ENCODE assay signal across 9 cellular contexts in genomic region chr19:13102416-13102665, GRCh38. TPM values are rescaled to one million over a fixed set of nuclear protein-coding genes. Genes with fewer than 3 reads are reported as not detected.
DNase-seq lines count a peak whose midpoint lies in the region; ATAC-seq, FAIRE-seq and TF ChIP-seq lines count a peak whose summit lies in the region.
"Had no signal": no experiment of that assay in that cellular context is flagged by ENCODE, and none has a peak within 500 bp of the region (broad histone marks: within the 10 kb centered on the region; RNA-seq: fewer than 3 reads in every experiment).

No MANE protein-coding gene starts in this region.

- H3K4me3 ChIP-seq in A549 (no peak overlapping the region), HAP-1 (peak overlapping the region; percentile 21), K562 (peak overlapping the region; percentile 98), mononuclear cell (ENCODE audit: low read length) (peak overlapping the region; percentile 76)

- FAIRE-seq in A549 (lab: Jason Lieb, UNC): no peak
- FAIRE-seq in K562 (lab: Jason Lieb, UNC): no peak
- FAIRE-seq: G401.6 had no signal

- H2AFZ ChIP-seq in K562 (ENCODE audit: low read depth, low read length): no peak overlapping the region; the same call in 1 of the 2 replicates

- H3K4me1 ChIP-seq in A549: no peaks in the 10 kb centered on the region
- H3K4me1 ChIP-seq in HAP-1: 0 out of 2 replicates have a peak, but pooled peaks cover under 1% of the 10 kb centered on the region
- H3K4me1 ChIP-seq in K562 (replicated peaks in 1 of 2; ENCODE audit: control insufficient read depth in 2 of 2, insufficient read depth in 2 of 2, low read length in 2 of 2): peaks cover 19 to 64% of the 10 kb centered on the region in 2 experiments
- H3K4me1 ChIP-seq in mononuclear cell (ENCODE audit: insufficient read depth, low read length): peaks cover 78% of the 10 kb centered on the region

- H3K9me3 ChIP-seq in A549 (no peaks in the 10 kb centered on the region), HAP-1 (no peaks in the 10 kb centered on the region), K562 (replicated peaks; ENCODE audit: control insufficient read depth, insufficient read depth, low read depth, low read length) (no peaks in the 10 kb centered on the region), mononuclear cell (ENCODE audit: low read depth, low read length) (no peaks in the 10 kb centered on the region)

- CTCF ChIA-PET in A549 (lab: Yijun Ruan, JAX): interaction anchor here (3.3 kb wide), 1 partner anchor 124 kb away, joined by 15 read pairs; no protein-coding TSS in a partner anchor
- CTCF ChIA-PET in K562 (lab: Yijun Ruan, JAX; ENCODE audit: low intra/inter-chr PET ratio): interaction anchor here (0.6 kb wide), 1 partner anchor 9 kb away, joined by 5 read pairs; no protein-coding TSS in a partner anchor

- BruUV-seq in K562 (replicated peaks; lab: Mats Ljungman, UMichigan): no TSS peak

- intact Hi-C loops in K562 (cut with micrococcal nuclease): loop anchor here (2.0 to 10.0 kb wide), 3 partner anchors 14 to 132 kb away; partner anchors contain the start of genes IER2, STX10 and TRMT1

- H3K36me3 ChIP-seq in HAP-1 (replicated peaks): peaks cover 9% of the 10 kb centered on the region
- peaks cover 49% of the 10 kb centered on the region for H3K36me3 ChIP-seq in K562 (ENCODE audit: control insufficient read depth, insufficient read depth, low read length)

- peaks cover 54% of the 10 kb centered on the region for H3K79me2 ChIP-seq in K562 (ENCODE audit: control insufficient read depth, insufficient read depth, low read length)

- TF ChIP-seq EP300 in A549 (IDR thresholded peaks at IDR 0.05): no peak
- TF ChIP-seq EP300 in K562 (IDR thresholded peaks at IDR 0.05; ENCODE audit: low read length): no peak

- TF ChIP-seq RAD21 in A549 (conservative IDR thresholded peaks at IDR 0.05 in 1 of 2, IDR thresholded peaks at IDR 0.05 in 1 of 2) (no peak), K562 (CRISPR knock-in tag; conservative IDR thresholded peaks at IDR 0.05 in 1 of 2, IDR thresholded peaks at IDR 0.05 in 1 of 2) (no peak)

- peak overlapping the region; percentile 95 to 99 for H3K9ac ChIP-seq in K562 (ENCODE audit: insufficient read depth in 1 of 2, low read depth in 2 of 2, low read length in 2 of 2)

- in situ Hi-C loops in HAP-1 (cut with MboI; ENCODE audit: low sequenced_read_pairs): no loop called here
- in situ Hi-C loops in K562 (cut with MboI): no loop called here
- in situ Hi-C loops in KBM-7 (cut with MboI; ENCODE audit: low pct_unique_long_range_greater_than_20kb, low sequenced_read_pairs): no loop called here

- TF ChIP-seq POLR2A in A549 (IDR thresholded peaks at IDR 0.05; ENCODE audit: low read length): no peak
- peak; percentile 89 for TF ChIP-seq POLR2A in K562 (conservative IDR thresholded peaks at IDR 0.05)

- POLR2A ChIA-PET in A549 (lab: Yijun Ruan, JAX): no interaction called here
- POLR2A ChIA-PET in K562 (lab: Yijun Ruan, JAX): interaction anchor here (1.2 to 3.1 kb wide), 3 partner anchors 50 to 68 kb away, joined by 3 to 16 read pairs (median 16); no protein-coding TSS in a partner anchor

- TF ChIP-seq CTCF in A549 (IDR thresholded peaks at IDR 0.05): no peak
- no peak for TF ChIP-seq CTCF in K562 (IDR thresholded peaks at IDR 0.05 in 2 of 3, conservative IDR thresholded peaks at IDR 0.05 in 1 of 3; ENCODE audit: insufficient read depth in 2 of 3, low read depth in 1 of 3, low read length in 3 of 3)

- ATAC-seq in A549: peak; percentile 33 to 60; a peak in 3 of 6 replicates
- ATAC-seq in K562: no peak
- ATAC-seq in GM21529 (IDR thresholded peaks at IDR 0.05; ENCODE audit: unreplicated experiment): no peak

- H3K27ac ChIP-seq in A549 (peak overlapping the region; percentile 30 to 73; a peak in 5 of 6 replicates), K562 (ENCODE audit: extremely low read depth, low read depth, low read length) (peak overlapping the region; percentile 98)

- H3K27me3 ChIP-seq in HAP-1 (ENCODE audit: low read depth) (0 out of 2 replicates have a peak, but pooled peaks cover 3% of the 10 kb centered on the region), K562 (ENCODE audit: control insufficient read depth in 2 of 2, insufficient read depth in 2 of 2, low read length in 2 of 2) (no peaks in the 10 kb centered on the region), mononuclear cell (ENCODE audit: insufficient read depth, low read length) (no peaks in the 10 kb centered on the region)

- DNase-seq in A549 (ENCODE audit: low read depth in 1 of 2, low spot score in 1 of 2): no peak
- no peak for DNase-seq in HAP-1 (ENCODE audit: low spot score in 2 of 2)
- no peak for DNase-seq in K562 (ENCODE audit: extremely low read depth in 1 of 4, low spot score in 3 of 4)
- no peak for DNase-seq in NCI-H748 (lab: John Stamatoyannopoulos, UW; ENCODE audit: unreplicated experiment)
- no peak for DNase-seq in DMS53 treated with DMSO at 0.1 percent for 48 hours (lab: John Stamatoyannopoulos, UW; ENCODE audit: unreplicated experiment)
- DNase-seq in KBM-7: no peak

- WGBS in A549 (ENCODE audit: missing lambda C conversion rate): 88% methylated on average over 4 of the region's 7 CpGs
- 0% methylated on average over 7 of the region's 7 CpGs for WGBS in K562 (ENCODE audit: insufficient coverage, low coverage, missing lambda C conversion rate)

- peak overlapping the region; percentile 58 for H3K4me2 ChIP-seq in A549
- H3K4me2 ChIP-seq in K562 (ENCODE audit: insufficient read depth, low read length): peak overlapping the region; percentile 99

- no peaks in the 10 kb centered on the region for H3K9me1 ChIP-seq in K562 (ENCODE audit: control insufficient read depth, insufficient read depth, low read length)

- H4K20me1 ChIP-seq in K562 (replicated peaks; ENCODE audit: control insufficient read depth, insufficient read depth, low read length): no peaks in the 10 kb centered on the region

RNA-seq across cellular contexts. Expression of gene LYL1, which starts 0.3 kb away (rescaled TPM):
- 0.08 and 0.26 TPM in 2 replicates for polyA plus RNA-seq in A549 (2011; rRNA removed)
- polyA plus RNA-seq in A549 (2012; cell fraction: cytosol; rRNA removed): 0.50 and 0.82 TPM in 2 replicates
- polyA plus RNA-seq in A549 (2012; cell fraction: nucleus; rRNA removed): 0.66 and 1.2 TPM in 2 replicates
- 0.30 to 0.82 TPM (median 0.39 TPM) in 3 replicates for polyA plus RNA-seq in A549 (2017; fragmentation: RNase III; extraction: RNeasy Plus Mini Kit Qiagen cat#74134 plus additional on column Dnase treatment)
- 0.15 and 0.21 TPM in 2 replicates for polyA minus RNA-seq in A549 (2011; rRNA and poly(A)+ RNA removed)
- 54.5 and 112 TPM in 2 replicates for total RNA-seq in K562 (2011; cell fraction: chromatin; rRNA removed; ENCODE audit: low replicate concordance)
- total RNA-seq in K562 (2011; cell fraction: nucleolus; rRNA removed): 105 and 123 TPM in 2 replicates
- 74.6 and 89.7 TPM in 2 replicates for total RNA-seq in K562 (2011; cell fraction: nucleoplasm; rRNA removed)
- 266 and 312 TPM in 2 replicates for total RNA-seq in K562 (2014; rRNA removed)
- 13.2 and 17.7 TPM in 2 replicates for total RNA-seq in K562 (2014; rRNA removed; fragmentation: Illumina TruSeq; extraction: Trizol)
- 89.9 and 108 TPM in 2 replicates for total RNA-seq in K562 (2015; rRNA removed; fragmentation: Illumina TruSeq; extraction: Trizol)
- 216 and 218 TPM in 2 replicates for total RNA-seq in K562 (2021)
- 34.0 and 47.0 TPM in 2 replicates for polyA plus RNA-seq in K562 (2011; rRNA removed)
- 73.1 and 246 TPM in 2 replicates for polyA plus RNA-seq in K562 (2011; cell fraction: cytosol; rRNA removed)
- polyA plus RNA-seq in K562 (2011; cell fraction: nucleus; rRNA removed): 76.6 and 132 TPM in 2 replicates
- polyA plus RNA-seq in K562 (2012): 144 and 229 TPM in 2 replicates
- polyA plus RNA-seq in K562 (2014; fragmentation: Illumina TruSeq; extraction: Trizol): 17.8 and 71.5 TPM in 2 replicates
- polyA plus RNA-seq in K562 (2014; fragmentation: Nextera tagmentation; extraction: Ambion mirVana): 1 to 10 TPM; 1.3 to 1.6 TPM
- 165 and 175 TPM in 2 replicates for polyA plus RNA-seq in K562 (2014; rRNA removed)
- polyA minus RNA-seq in K562 (2011; rRNA and poly(A)+ RNA removed): 12.7 and 14.2 TPM in 2 replicates
- polyA minus RNA-seq in K562 (2011; cell fraction: cytosol; rRNA and poly(A)+ RNA removed): 46.0 and 79.3 TPM in 2 replicates
- 37.4 and 52.3 TPM in 2 replicates for polyA minus RNA-seq in K562 (2011; cell fraction: nucleus; rRNA and poly(A)+ RNA removed)
- 20.5 TPM for total RNA-seq in mononuclear cell

RNA-seq across cellular contexts. Expression of gene TRMT1, which starts 14.2 kb away (rescaled TPM):
- polyA plus RNA-seq in A549 (2011; rRNA removed): 16.3 and 18.2 TPM in 2 replicates
- polyA plus RNA-seq in A549 (2012; cell fraction: cytosol; rRNA removed): 57.5 and 67.4 TPM in 2 replicates
- 388 and 458 TPM in 2 replicates for polyA plus RNA-seq in A549 (2012; cell fraction: nucleus; rRNA removed)
- 29.8 to 40.2 TPM (median 35.2 TPM) in 3 replicates for polyA plus RNA-seq in A549 (2017; fragmentation: RNase III; extraction: RNeasy Plus Mini Kit Qiagen cat#74134 plus additional on column Dnase treatment)
- 16.9 and 24.9 TPM in 2 replicates for polyA minus RNA-seq in A549 (2011; rRNA and poly(A)+ RNA removed)
- 73.3 and 179 TPM in 2 replicates for total RNA-seq in K562 (2011; cell fraction: chromatin; rRNA removed; ENCODE audit: low replicate concordance)
- 168 and 175 TPM in 2 replicates for total RNA-seq in K562 (2011; cell fraction: nucleolus; rRNA removed)
- 79.0 and 80.0 TPM in 2 replicates for total RNA-seq in K562 (2011; cell fraction: nucleoplasm; rRNA removed)
- total RNA-seq in K562 (2014; rRNA removed): 89.1 and 113 TPM in 2 replicates
- 25.8 and 42.9 TPM in 2 replicates for total RNA-seq in K562 (2014; rRNA removed; fragmentation: Illumina TruSeq; extraction: Trizol)
- 54.3 and 60.2 TPM in 2 replicates for total RNA-seq in K562 (2015; rRNA removed; fragmentation: Illumina TruSeq; extraction: Trizol)
- total RNA-seq in K562 (2021): 118 TPM in 2 replicates
- 44.1 and 53.3 TPM in 2 replicates for polyA plus RNA-seq in K562 (2011; rRNA removed)
- 39.2 and 80.0 TPM in 2 replicates for polyA plus RNA-seq in K562 (2011; cell fraction: cytosol; rRNA removed)
- polyA plus RNA-seq in K562 (2011; cell fraction: nucleus; rRNA removed): 282 and 531 TPM in 2 replicates
- 59.6 and 77.8 TPM in 2 replicates for polyA plus RNA-seq in K562 (2012)
- polyA plus RNA-seq in K562 (2014; fragmentation: Illumina TruSeq; extraction: Trizol): 84.8 and 96.2 TPM in 2 replicates
- polyA plus RNA-seq in K562 (2014; fragmentation: Nextera tagmentation; extraction: Ambion mirVana): 10 to 100 TPM in 1 of 2 experiments, 1 to 10 TPM in 1; 5.8 to 10.9 TPM
- 155 and 158 TPM in 2 replicates for polyA plus RNA-seq in K562 (2014; rRNA removed)
- polyA minus RNA-seq in K562 (2011; rRNA and poly(A)+ RNA removed): 23.7 and 27.9 TPM in 2 replicates
- 49.3 and 51.7 TPM in 2 replicates for polyA minus RNA-seq in K562 (2011; cell fraction: cytosol; rRNA and poly(A)+ RNA removed)
- 50.5 and 77.3 TPM in 2 replicates for polyA minus RNA-seq in K562 (2011; cell fraction: nucleus; rRNA and poly(A)+ RNA removed)
- 30.7 TPM for total RNA-seq in mononuclear cell

RNA-seq across cellular contexts. Expression of gene NACC1, which starts 15.7 kb away (rescaled TPM):
- polyA plus RNA-seq in A549 (2011; rRNA removed): 26.1 and 30.0 TPM in 2 replicates
- 117 and 155 TPM in 2 replicates for polyA plus RNA-seq in A549 (2012; cell fraction: cytosol; rRNA removed)
- polyA plus RNA-seq in A549 (2012; cell fraction: nucleus; rRNA removed): 158 and 206 TPM in 2 replicates
- polyA plus RNA-seq in A549 (2017; fragmentation: RNase III; extraction: RNeasy Plus Mini Kit Qiagen cat#74134 plus additional on column Dnase treatment): 32.4 to 39.8 TPM (median 37.9 TPM) in 3 replicates
- polyA minus RNA-seq in A549 (2011; rRNA and poly(A)+ RNA removed): 20.0 and 30.9 TPM in 2 replicates
- total RNA-seq in K562 (2011; cell fraction: chromatin; rRNA removed; ENCODE audit: low replicate concordance): 31.6 and 133 TPM in 2 replicates
- total RNA-seq in K562 (2011; cell fraction: nucleolus; rRNA removed): 77.5 and 89.6 TPM in 2 replicates
- 35.3 and 45.1 TPM in 2 replicates for total RNA-seq in K562 (2011; cell fraction: nucleoplasm; rRNA removed)
- total RNA-seq in K562 (2014; rRNA removed): 62.4 and 85.7 TPM in 2 replicates
- total RNA-seq in K562 (2014; rRNA removed; fragmentation: Illumina TruSeq; extraction: Trizol): 9.1 and 9.5 TPM in 2 replicates
- 40.2 and 46.8 TPM in 2 replicates for total RNA-seq in K562 (2015; rRNA removed; fragmentation: Illumina TruSeq; extraction: Trizol)
- 93.0 and 96.6 TPM in 2 replicates for total RNA-seq in K562 (2021)
- polyA plus RNA-seq in K562 (2011; rRNA removed): 25.8 and 49.0 TPM in 2 replicates
- polyA plus RNA-seq in K562 (2011; cell fraction: cytosol; rRNA removed): 59.4 and 222 TPM in 2 replicates
- 52.2 and 123 TPM in 2 replicates for polyA plus RNA-seq in K562 (2011; cell fraction: nucleus; rRNA removed)
- 35.2 and 37.0 TPM in 2 replicates for polyA plus RNA-seq in K562 (2012)
- polyA plus RNA-seq in K562 (2014; fragmentation: Illumina TruSeq; extraction: Trizol): 23.2 and 90.7 TPM in 2 replicates
- under 1 TPM; 0.04 to 0.17 TPM for polyA plus RNA-seq in K562 (2014; fragmentation: Nextera tagmentation; extraction: Ambion mirVana)
- polyA plus RNA-seq in K562 (2014; rRNA removed): 46.1 and 68.1 TPM in 2 replicates
- 17.9 and 39.8 TPM in 2 replicates for polyA minus RNA-seq in K562 (2011; rRNA and poly(A)+ RNA removed)
- polyA minus RNA-seq in K562 (2011; cell fraction: cytosol; rRNA and poly(A)+ RNA removed): 67.5 and 79.0 TPM in 2 replicates
- polyA minus RNA-seq in K562 (2011; cell fraction: nucleus; rRNA and poly(A)+ RNA removed): 16.6 and 18.0 TPM in 2 replicates
- 16.0 TPM for total RNA-seq in mononuclear cell

RNA-seq across cellular contexts. Expression of gene STX10, which starts 47.8 kb away (rescaled TPM):
- 39.1 and 41.5 TPM in 2 replicates for polyA plus RNA-seq in A549 (2011; rRNA removed)
- 83.3 and 89.9 TPM in 2 replicates for polyA plus RNA-seq in A549 (2012; cell fraction: cytosol; rRNA removed)
- 115 and 121 TPM in 2 replicates for polyA plus RNA-seq in A549 (2012; cell fraction: nucleus; rRNA removed)
- 56.1 to 63.6 TPM (median 61.2 TPM) in 3 replicates for polyA plus RNA-seq in A549 (2017; fragmentation: RNase III; extraction: RNeasy Plus Mini Kit Qiagen cat#74134 plus additional on column Dnase treatment)
- 26.2 and 39.5 TPM in 2 replicates for polyA minus RNA-seq in A549 (2011; rRNA and poly(A)+ RNA removed)
- total RNA-seq in K562 (2011; cell fraction: chromatin; rRNA removed; ENCODE audit: low replicate concordance): 25.6 and 67.7 TPM in 2 replicates
- 56.9 and 60.3 TPM in 2 replicates for total RNA-seq in K562 (2011; cell fraction: nucleolus; rRNA removed)
- 42.4 and 42.7 TPM in 2 replicates for total RNA-seq in K562 (2011; cell fraction: nucleoplasm; rRNA removed)
- 57.8 and 59.2 TPM in 2 replicates for total RNA-seq in K562 (2014; rRNA removed)
- total RNA-seq in K562 (2014; rRNA removed; fragmentation: Illumina TruSeq; extraction: Trizol): 12.6 and 19.0 TPM in 2 replicates
- 31.0 and 33.9 TPM in 2 replicates for total RNA-seq in K562 (2015; rRNA removed; fragmentation: Illumina TruSeq; extraction: Trizol)
- total RNA-seq in K562 (2021): 39.6 and 41.6 TPM in 2 replicates
- 46.6 and 77.4 TPM in 2 replicates for polyA plus RNA-seq in K562 (2011; rRNA removed)
- polyA plus RNA-seq in K562 (2011; cell fraction: cytosol; rRNA removed): 62.2 and 72.6 TPM in 2 replicates
- polyA plus RNA-seq in K562 (2011; cell fraction: nucleus; rRNA removed): 159 and 172 TPM in 2 replicates
- 46.6 and 75.7 TPM in 2 replicates for polyA plus RNA-seq in K562 (2012)
- 30.3 and 35.2 TPM in 2 replicates for polyA plus RNA-seq in K562 (2014; fragmentation: Illumina TruSeq; extraction: Trizol)
- 1 to 10 TPM in 1 of 2 experiments, under 1 TPM in 1; 0.51 to 1.7 TPM for polyA plus RNA-seq in K562 (2014; fragmentation: Nextera tagmentation; extraction: Ambion mirVana)
- 66.3 and 78.0 TPM in 2 replicates for polyA plus RNA-seq in K562 (2014; rRNA removed)
- polyA minus RNA-seq in K562 (2011; rRNA and poly(A)+ RNA removed): 12.8 and 14.0 TPM in 2 replicates
- 14.0 and 15.9 TPM in 2 replicates for polyA minus RNA-seq in K562 (2011; cell fraction: cytosol; rRNA and poly(A)+ RNA removed)
- 10.5 and 19.3 TPM in 2 replicates for polyA minus RNA-seq in K562 (2011; cell fraction: nucleus; rRNA and poly(A)+ RNA removed)
- total RNA-seq in mononuclear cell: 71.7 TPM

RNA-seq across cellular contexts. Expression of gene IER2, which starts 47.9 kb away (rescaled TPM):
- 52.5 and 75.7 TPM in 2 replicates for polyA plus RNA-seq in A549 (2011; rRNA removed)
- polyA plus RNA-seq in A549 (2012; cell fraction: cytosol; rRNA removed): 137 and 174 TPM in 2 replicates
- 300 and 360 TPM in 2 replicates for polyA plus RNA-seq in A549 (2012; cell fraction: nucleus; rRNA removed)
- 35.9 to 39.9 TPM (median 36.7 TPM) in 3 replicates for polyA plus RNA-seq in A549 (2017; fragmentation: RNase III; extraction: RNeasy Plus Mini Kit Qiagen cat#74134 plus additional on column Dnase treatment)
- 16.9 and 26.4 TPM in 2 replicates for polyA minus RNA-seq in A549 (2011; rRNA and poly(A)+ RNA removed)
- 67.1 and 140 TPM in 2 replicates for total RNA-seq in K562 (2011; cell fraction: chromatin; rRNA removed; ENCODE audit: low replicate concordance)
- 139 and 159 TPM in 2 replicates for total RNA-seq in K562 (2011; cell fraction: nucleolus; rRNA removed)
- total RNA-seq in K562 (2011; cell fraction: nucleoplasm; rRNA removed): 90.2 and 96.9 TPM in 2 replicates
- 84.5 and 134 TPM in 2 replicates for total RNA-seq in K562 (2014; rRNA removed)
- 23.6 and 24.4 TPM in 2 replicates for total RNA-seq in K562 (2014; rRNA removed; fragmentation: Illumina TruSeq; extraction: Trizol)
- 14.8 and 17.4 TPM in 2 replicates for total RNA-seq in K562 (2015; rRNA removed; fragmentation: Illumina TruSeq; extraction: Trizol)
- total RNA-seq in K562 (2021): 205 and 214 TPM in 2 replicates
- 23.7 and 32.9 TPM in 2 replicates for polyA plus RNA-seq in K562 (2011; rRNA removed)
- polyA plus RNA-seq in K562 (2011; cell fraction: cytosol; rRNA removed): 37.6 and 91.2 TPM in 2 replicates
- polyA plus RNA-seq in K562 (2011; cell fraction: nucleus; rRNA removed): 112 and 193 TPM in 2 replicates
- polyA plus RNA-seq in K562 (2012): 158 and 169 TPM in 2 replicates
- polyA plus RNA-seq in K562 (2014; fragmentation: Illumina TruSeq; extraction: Trizol): 35.5 and 67.9 TPM in 2 replicates
- 1 to 10 TPM; 4.5 to 5.1 TPM for polyA plus RNA-seq in K562 (2014; fragmentation: Nextera tagmentation; extraction: Ambion mirVana)
- polyA plus RNA-seq in K562 (2014; rRNA removed): 127 and 140 TPM in 2 replicates
- polyA minus RNA-seq in K562 (2011; rRNA and poly(A)+ RNA removed): 8.8 and 9.1 TPM in 2 replicates
- 38.4 and 48.8 TPM in 2 replicates for polyA minus RNA-seq in K562 (2011; cell fraction: cytosol; rRNA and poly(A)+ RNA removed)
- polyA minus RNA-seq in K562 (2011; cell fraction: nucleus; rRNA and poly(A)+ RNA removed): 39.2 and 41.5 TPM in 2 replicates
- 222 TPM for total RNA-seq in mononuclear cell

Comparison
In these comparisons a context has a peak if more than half of its experiments do, and no peak if none do; other contexts are left out.
1. ATAC-seq: peak in A549 (2 of 2); none in K562 (single experiment) and GM21529 (single experiment).
2. Of the 35 proteins assayed by ChIP-seq in both K562 and A549: peak only in K562: MAX, PHF8, POLR2A and REST; only in A549: none; in both: CHD2; in neither: 29; mixed calls (peak in some experiments, not most) for 1.